Comparison of ENCODE assay signal across 15 cellular contexts in the genomic region with DNA sequence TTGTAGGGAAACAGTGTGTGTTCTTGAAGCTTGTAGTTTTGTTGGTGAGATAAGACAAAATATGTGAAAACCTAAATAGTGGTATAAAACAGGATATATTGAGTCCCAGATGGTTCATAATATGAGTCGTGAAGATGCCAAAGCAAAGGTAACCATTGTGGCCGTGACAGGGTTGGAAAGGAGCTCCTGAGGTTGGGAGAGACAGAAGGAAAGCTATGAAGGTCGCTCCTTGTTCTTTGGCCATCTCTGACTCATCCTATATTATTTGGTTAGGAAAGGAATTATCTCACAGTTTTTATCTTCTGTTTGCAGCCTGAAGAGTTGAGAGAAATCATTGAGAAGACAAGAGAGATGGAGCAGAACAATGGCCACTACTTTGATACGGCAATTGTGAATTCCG.
"Had no signal": no experiment of that assay in that cellular context is flagged by ENCODE, and none has a peak within 500 bp of the region (broad histone marks: within the 10 kb centered on the region; RNA-seq: fewer than 3 reads in every experiment).

No MANE protein-coding gene starts in this region.

- DNase-seq: activated CD4-positive, alpha-beta T cell treated with anti-CD3 and anti-CD28 coated beads, Interleukin-2, amount 50 U/mL, for 1 hour; activated CD4-positive, CD25-positive, alpha-beta regulatory T cell; activated CD8-positive, alpha-beta memory T cell treated with anti-CD3 and anti-CD28 coated beads for 24 hours; hippocampal formation; left ventricle myocardium inferior; natural killer cell; posterior cingulate gyrus; stimulated activated CD4-positive, alpha-beta T cell treated with anti-CD3 and anti-CD28 coated beads, Interleukin-15, amount 100 ng/mL, for 24 hours; stimulated activated CD4-positive, alpha-beta T cell treated with anti-CD3 and anti-CD28 coated beads, Interleukin-4, amount 100 ng/mL, for 24 hours; stimulated activated naive CD4-positive, alpha-beta T cell; tibial artery had no signal

- H3K9me3 ChIP-seq: ascending aorta, left ventricle myocardium inferior, neutrophil, right atrium auricular region, tibial artery had no signal

- H3K4me1 ChIP-seq: ascending aorta, left ventricle myocardium inferior, right atrium auricular region, tibial artery had no signal

- H3K27me3 ChIP-seq: ascending aorta, cardiac muscle cell, neutrophil, right atrium auricular region, tibial artery had no signal

- H3K27ac ChIP-seq: ascending aorta, cardiac muscle cell, left ventricle myocardium inferior, neutrophil, right atrium auricular region, tibial artery had no signal

- H3K4me3 ChIP-seq: ascending aorta, cardiac muscle cell, left ventricle myocardium inferior, right atrium auricular region, tibial artery had no signal
